8 cellular contexts compared by ENCODE assay signal in the genomic region with DNA sequence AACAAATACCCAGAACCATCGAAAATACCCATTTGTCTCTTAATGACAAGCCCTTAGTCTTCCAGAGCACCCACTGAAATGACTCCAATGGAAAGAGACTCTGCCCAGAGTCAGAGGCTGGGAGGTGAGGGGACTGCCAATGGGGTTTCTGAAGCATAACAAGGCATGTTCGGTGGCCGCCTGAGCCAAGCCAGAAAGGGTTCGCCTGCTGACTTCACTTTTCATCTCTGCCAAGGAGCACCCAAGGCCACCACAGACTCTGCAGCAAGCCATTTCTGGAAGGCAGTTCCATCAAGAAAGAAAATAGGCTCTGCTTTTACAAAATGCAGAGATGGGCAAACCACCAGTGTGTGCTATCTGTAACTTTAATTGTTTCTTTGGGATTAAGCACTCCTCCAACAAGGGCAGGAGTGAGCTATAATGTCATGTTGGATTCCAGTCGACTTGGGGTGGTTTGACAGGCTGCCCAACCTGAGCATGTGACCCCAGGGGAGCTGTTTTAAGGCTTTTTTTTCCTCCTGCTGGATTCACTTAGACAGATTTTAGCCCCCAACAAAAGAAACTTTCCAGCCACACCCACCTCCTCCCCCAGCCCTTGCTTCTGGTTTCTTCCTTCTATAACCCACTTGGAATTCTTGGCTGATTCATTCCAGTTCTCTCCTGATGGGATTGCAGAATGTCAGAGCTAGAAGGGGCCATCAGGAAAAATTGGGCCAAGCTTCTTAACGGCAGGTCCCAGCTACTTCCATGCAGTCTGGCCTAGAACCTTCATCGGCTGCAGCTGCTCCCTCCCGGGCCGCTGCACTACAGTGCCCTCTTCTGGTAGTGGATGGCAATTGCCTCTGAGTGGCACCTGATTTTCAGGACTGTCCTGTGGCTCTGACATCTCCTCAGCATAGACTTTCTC. TPM values are rescaled to one million over a fixed set of nuclear protein-coding genes. Genes with fewer than 3 reads are reported as not detected.
DNase-seq lines count a peak whose midpoint lies in the region; ATAC-seq, FAIRE-seq and TF ChIP-seq lines count a peak whose summit lies in the region.

No MANE protein-coding gene starts in this region.

- intact Hi-C loops in ascending aorta (cut with DNase I) = loop anchor here (1.0 to 5.0 kb wide), 2 partner anchors 516 to 803 kb away; no protein-coding TSS in a partner anchor

- H3K27me3 ChIP-seq in ascending aorta (no peaks in the 10 kb centered on the region), hepatocyte (no peaks in the 10 kb centered on the region)

- H3K4me3 ChIP-seq in ascending aorta = no peak overlapping the region
- H3K4me3 ChIP-seq in hepatocyte = no peak overlapping the region

- H4K20me1 ChIP-seq in hepatocyte (ENCODE audit: insufficient read depth, poor library complexity, severe bottlenecking) = no peaks in the 10 kb centered on the region

- H3K4me1 ChIP-seq in ascending aorta (peaks cover 0 to 4% of the 10 kb centered on the region in 2 donors), hepatocyte (ENCODE audit: insufficient read depth) (peaks cover 11% of the 10 kb centered on the region)

- no peaks in the 10 kb centered on the region for H3K79me2 ChIP-seq in hepatocyte

- TF ChIP-seq CTCF in D721Med (IDR thresholded peaks at IDR 0.05; ENCODE audit: insufficient read depth, missing control alignments) (peak; percentile 97), ascending aorta (IDR thresholded peaks at IDR 0.05) (peak; percentile 81 to 97 (median 91)), hepatocyte (IDR thresholded peaks at IDR 0.05; ENCODE audit: poor library complexity) (peak; percentile 90)

- H3K4me2 ChIP-seq in hepatocyte = no peak overlapping the region

- H3K27ac ChIP-seq in ascending aorta (no peak overlapping the region), hepatocyte (no peak overlapping the region)

- DNase-seq in D721Med (ENCODE audit: insufficient read length, low spot score) (peak; percentile 56), NCI-H1417 treated with DMSO at 0.1 percent for 48 hours (lab: John Stamatoyannopoulos, UW) (peak; percentile 31), T-helper 9 cell (peak; percentile 63), ascending aorta (ENCODE audit: low spot score in 2 of 2) (peak in 1 of 2 donors; percentile 76), hepatocyte (ENCODE audit: low spot score) (peak; percentile 76), smooth muscle cell of the brain vasculature (ENCODE audit: low read depth, low spot score) (peak; percentile 35)

- 44% methylated on average over 9 of the region's 9 CpGs for WGBS in hepatocyte (ENCODE audit: low lambda C conversion rate, missing lambda C conversion rate)

- H3K36me3 ChIP-seq in ascending aorta (no peaks in the 10 kb centered on the region), hepatocyte (replicated peaks; ENCODE audit: insufficient read depth, low read depth) (no peaks in the 10 kb centered on the region)

- FAIRE-seq in D721Med (lab: Jason Lieb, UNC) = no peak

- no peaks in the 10 kb centered on the region for H3K9me3 ChIP-seq in ascending aorta
- no peaks in the 10 kb centered on the region for H3K9me3 ChIP-seq in hepatocyte (ENCODE audit: low read depth)

- ATAC-seq in GM21825 (IDR thresholded peaks at IDR 0.05; ENCODE audit: unreplicated experiment) = peak; percentile 72
- ATAC-seq in GM19452 (IDR thresholded peaks at IDR 0.05; ENCODE audit: unreplicated experiment) = no peak

- no peaks in the 10 kb centered on the region for H3K9me2 ChIP-seq in hepatocyte (replicated peaks; ENCODE audit: insufficient read depth)

- no peak overlapping the region for H2AFZ ChIP-seq in hepatocyte

RNA-seq across cellular contexts. Expression of a gene that starts 24.1 kb away (rescaled TPM):
- total RNA-seq in ascending aorta = 116 TPM
- total RNA-seq in hepatocyte = 140 and 151 TPM in 2 replicates
- 258 and 266 TPM in 2 replicates for polyA plus RNA-seq in hepatocyte
